22 cellular contexts compared by ENCODE assay signal in genomic region chr2:109459485-109459884, GRCh38.
DNase-seq lines count a peak whose midpoint lies in the region; ATAC-seq, FAIRE-seq and TF ChIP-seq lines count a peak whose summit lies in the region.
"Had no signal": no experiment of that assay in that cellular context is flagged by ENCODE, and none has a peak within 500 bp of the region (broad histone marks: within the 10 kb centered on the region; RNA-seq: fewer than 3 reads in every experiment).

No MANE protein-coding gene starts in this region.

- TF ChIP-seq CTCF in AG10803 (conservative IDR thresholded peaks at IDR 0.05; ENCODE audit: low read length) (no peak), psoas muscle (IDR thresholded peaks at IDR 0.05) (no peak)

- ATAC-seq in psoas muscle, result peak; percentile 20 to 76 (median 70)
- ATAC-seq in GM18873 (IDR thresholded peaks at IDR 0.05; ENCODE audit: low FRiP score, unreplicated experiment), result no peak
- ATAC-seq in HG02623 (IDR thresholded peaks at IDR 0.05; ENCODE audit: unreplicated experiment), result no peak
- ATAC-seq: activated CD4-positive, CD25-positive, alpha-beta regulatory T cell treated with anti-CD3 and anti-CD28 coated beads, Interleukin-2, amount 50 U/mL, for 24 hours; left colon had no signal

- peaks cover 38% of the 10 kb centered on the region for H3K4me1 ChIP-seq in psoas muscle
- H3K4me1 ChIP-seq: Peyer's patch had no signal

- no peaks in the 10 kb centered on the region for H3K36me3 ChIP-seq in psoas muscle (ENCODE audit: insufficient read depth in 1 of 2, low read depth in 1 of 2)
- H3K36me3 ChIP-seq: cardiac muscle cell, MG63, Peyer's patch had no signal

- H3K4me3 ChIP-seq in AG10803 (ENCODE audit: low read length) (no peak overlapping the region), psoas muscle (no peak overlapping the region)
- H3K4me3 ChIP-seq: cardiac muscle cell, MG63, Peyer's patch had no signal

- H3K9me3 ChIP-seq in psoas muscle, result no peaks in the 10 kb centered on the region
- H3K9me3 ChIP-seq: MG63, Peyer's patch had no signal

- no peak for FAIRE-seq in RCC 7860 (lab: Jason Lieb, UNC)
- FAIRE-seq: frontal cortex, GM12892 had no signal

- H3K27ac ChIP-seq in psoas muscle, result no peak overlapping the region
- H3K27ac ChIP-seq: cardiac muscle cell, Peyer's patch had no signal

- 39 to 50% (median 41%) methylated on average over 6 of the region's 6 CpGs for WGBS in psoas muscle, 3 donors

- H3K27me3 ChIP-seq in psoas muscle (ENCODE audit: insufficient read depth in 3 of 3, low read length in 2 of 3), result no peaks in the 10 kb centered on the region
- H3K27me3 ChIP-seq: cardiac muscle cell, MG63, Peyer's patch had no signal

- DNase-seq in AG10803 (ENCODE audit: low read depth) (peak; percentile 38), RCC 7860 (ENCODE audit: low spot score) (peak; percentile 85), foreskin melanocyte (peak; percentile 72), psoas muscle (no peak), activated gamma-delta T cell treated with Interleukin-2 at 50 U/mL for 16 hours (no peak), NCI-H1092 treated with DMSO at 0.1 percent for 48 hours (lab: John Stamatoyannopoulos, UW) (no peak)
- DNase-seq: activated CD8-positive, alpha-beta memory T cell treated with anti-CD3 and anti-CD28 coated beads for 24 hours; DMS 273 treated with DMSO at 0.1 percent for 48 hours; H7; IMR-90; left colon; MG63; NCI-H1436 treated with DMSO at 0.1 percent for 48 hours; stimulated activated CD4-positive, alpha-beta T cell treated with anti-CD3 and anti-CD28 coated beads, Interleukin-2, amount 100 ng/mL, for 24 hours; stimulated activated naive CD4-positive, alpha-beta T cell treated with Interleukin-2 at 50 U/mL for 16 hours had no signal

- intact Hi-C loops in psoas muscle (cut with DNase I), result no loop called here

Comparison
In these comparisons a context has a peak if more than half of its experiments do, and no peak if none do; other contexts are left out.
1. DNase-seq: peak in AG10803 (single experiment), RCC 7860 (single experiment) and foreskin melanocyte (single experiment); none in psoas muscle (0 of 2), activated gamma-delta T cell treated with Interleukin-2 at 50 U/mL for 16 hours (single experiment) and NCI-H1092 treated with DMSO at 0.1 percent for 48 hours (single experiment).
2. ATAC-seq: peak in psoas muscle (4 of 4); none in GM18873 (single experiment) and HG02623 (single experiment).